Comparison of ENCODE assay signal across 20 cellular contexts in genomic region chr17:69088643-69089200, GRCh38.
"Had no signal": no experiment of that assay in that cellular context is flagged by ENCODE, and none has a peak within 500 bp of the region (broad histone marks: within the 10 kb centered on the region; RNA-seq: fewer than 3 reads in every experiment).

No MANE protein-coding gene starts in this region.

- H3K27ac Mint-ChIP-seq: T-cell had no signal

- H3K36me3 Mint-ChIP-seq: T-cell had no signal

- H3K9me3 Mint-ChIP-seq: T-cell had no signal

- H3K4me3 Mint-ChIP-seq: T-cell had no signal

- DNase-seq: Karpas-422, KG1, MG63, NCI-H1092, NCI-H1105 treated with DMSO at 0.1 percent for 48 hours, NCI-H1417 treated with DMSO at 0.1 percent for 48 hours, NCI-H146, NCI-H1694 treated with DMSO at 0.1 percent for 48 hours, NCI-H1930, NCI-H2081, NCI-H2107, NCI-H2227 treated with DMSO at 0.1 percent for 48 hours, NCI-H510A, NCI-H526, NCI-H748 treated with DMSO at 0.1 percent for 48 hours, PC-3, SHP77, SK-N-SH, SW 1271, T-cell had no signal
